ENCODE assay signal across 19 cellular contexts in the genomic region with DNA sequence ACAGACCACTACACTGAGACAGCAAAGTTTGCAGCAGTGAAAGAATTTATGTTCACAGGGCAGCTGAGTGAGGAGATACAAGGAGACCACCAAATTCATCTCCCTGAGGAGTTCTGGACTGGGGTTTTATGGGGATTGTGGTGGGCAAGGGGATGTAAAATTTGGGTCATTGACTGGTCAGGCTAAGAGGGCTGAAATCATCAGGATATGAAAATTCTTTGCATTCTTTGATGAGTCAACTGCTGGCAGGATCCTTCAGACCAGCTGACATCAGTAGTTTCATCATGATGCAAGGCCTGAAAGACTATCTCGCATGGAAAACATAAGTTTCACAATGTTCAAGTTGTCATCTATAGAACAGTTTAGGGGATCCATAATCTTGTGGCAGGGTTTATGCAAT.
DNase-seq lines count a peak whose midpoint lies in the region; ATAC-seq, FAIRE-seq and TF ChIP-seq lines count a peak whose summit lies in the region.
"Had no signal": no experiment of that assay in that cellular context is flagged by ENCODE, and none has a peak within 500 bp of the region (broad histone marks: within the 10 kb centered on the region; RNA-seq: fewer than 3 reads in every experiment).

No MANE protein-coding gene starts in this region.

- H3K36me3 Mint-ChIP-seq in stimulated activated memory B cell treated with anti-CD40 and anti-IgM and Interleukin-4, amounts not matched to agents 10 μg/mL and 1 μg/mL and 100 μg/mL, for 72 hours: no peaks in the 10 kb centered on the region
- H3K36me3 Mint-ChIP-seq: naive B cell had no signal

- H3K9me3 Mint-ChIP-seq in stimulated activated memory B cell treated with anti-CD40 and anti-IgM and Interleukin-4, amounts not matched to agents 10 μg/mL and 1 μg/mL and 100 μg/mL, for 72 hours: no peaks in the 10 kb centered on the region

- H3K27me3 Mint-ChIP-seq in stimulated activated memory B cell treated with anti-CD40 and anti-IgM and Interleukin-4, amounts not matched to agents 10 μg/mL and 1 μg/mL and 100 μg/mL, for 72 hours: no peaks in the 10 kb centered on the region
- H3K27me3 Mint-ChIP-seq: naive B cell had no signal

- H3K36me3 ChIP-seq in RWPE2 (ENCODE audit: low read depth): no peaks in the 10 kb centered on the region

- H3K27ac Mint-ChIP-seq in stimulated activated memory B cell treated with anti-CD40 and anti-IgM and Interleukin-4, amounts not matched to agents 10 μg/mL and 1 μg/mL and 100 μg/mL, for 72 hours: no peak overlapping the region
- H3K27ac Mint-ChIP-seq: activated T-helper 1 cell treated with anti-CD3 and anti-CD28 coated beads, Interleukin-12 subunit alpha, Interleukin-12 subunit beta, Interleukin-2, Interleukin-4 antibody, amounts not matched to agents 30 ng/mL and 10 ng/mL and 1 ng/mL, durations not matched to agents 14 hours and 24 hours and 36 hours; naive B cell had no signal

- no peak for FAIRE-seq in HTR-8/SVneo (lab: Jason Lieb, UNC)
- FAIRE-seq: K562, TTC549 had no signal

- no peaks in the 10 kb centered on the region for H3K4me1 Mint-ChIP-seq in stimulated activated memory B cell treated with anti-CD40 and anti-IgM and Interleukin-4, amounts not matched to agents 10 μg/mL and 1 μg/mL and 100 μg/mL, for 72 hours
- H3K4me1 Mint-ChIP-seq: naive B cell had no signal

- TF ChIP-seq CTCF in RWPE2 (IDR thresholded peaks at IDR 0.05; ENCODE audit: poor library complexity, severe bottlenecking): no peak

- no peak overlapping the region for H3K4me3 Mint-ChIP-seq in stimulated activated memory B cell treated with anti-CD40 and anti-IgM and Interleukin-4, amounts not matched to agents 10 μg/mL and 1 μg/mL and 100 μg/mL, for 72 hours
- H3K4me3 Mint-ChIP-seq: activated T-helper 1 cell treated with anti-CD3 and anti-CD28 coated beads, Interleukin-12 subunit alpha, Interleukin-12 subunit beta, Interleukin-2, Interleukin-4 antibody, amounts not matched to agents 30 ng/mL and 10 ng/mL and 1 ng/mL, durations not matched to agents 14 hours and 24 hours and 36 hours; naive B cell had no signal

- no peak overlapping the region for H3K27ac ChIP-seq in RWPE2 (ENCODE audit: poor library complexity, severe bottlenecking)

- no peak overlapping the region for H3K4me3 ChIP-seq in RWPE2 (ENCODE audit: severe bottlenecking)
- H3K4me3 ChIP-seq: K562 had no signal

- DNase-seq in HTR-8/SVneo (ENCODE audit: insufficient read length, low spot score): peak; percentile 8
- DNase-seq in RWPE2 (ENCODE audit: low spot score): no peak
- peak; percentile 4 for DNase-seq in fibroblast of gingiva (ENCODE audit: low read depth)
- peak; percentile 75 for DNase-seq in renal cortical epithelial cell (ENCODE audit: low read depth)
- DNase-seq: activated CD4-positive, alpha-beta T cell treated with anti-CD3 and anti-CD28 coated beads, Interleukin-2, amount 50 U/mL, for 48 hours; anterior cingulate cortex; C1 segment of cervical spinal cord; glutamatergic neuron; left cardiac atrium; naive B cell; NCI-H1930; NCI-H526 treated with DMSO at 0.1 percent for 48 hours; Right ventricle myocardium superior had no signal

- no peaks in the 10 kb centered on the region for H3K27me3 ChIP-seq in RWPE2 (ENCODE audit: insufficient read depth, poor library complexity, severe bottlenecking)

- H3K4me1 ChIP-seq in RWPE2 (ENCODE audit: insufficient read depth, poor library complexity, severe bottlenecking): peaks cover 8% of the 10 kb centered on the region

- peak; percentile 86 for ATAC-seq in RWPE2 (ENCODE audit: low read depth)
- no peak for ATAC-seq in HG02840 (IDR thresholded peaks at IDR 0.05; ENCODE audit: low FRiP score, unreplicated experiment)
- ATAC-seq in GM21515 (IDR thresholded peaks at IDR 0.05; ENCODE audit: unreplicated experiment): no peak
- ATAC-seq in stimulated activated memory B cell treated with anti-CD40 and anti-IgM and Interleukin-4, amounts not matched to agents 10 μg/mL and 1 μg/mL and 100 μg/mL, for 72 hours: no peak
- ATAC-seq: K562, left cardiac atrium had no signal

- H3K9me3 ChIP-seq in RWPE2 (ENCODE audit: severe bottlenecking): no peaks in the 10 kb centered on the region
